In the genomic region with DNA sequence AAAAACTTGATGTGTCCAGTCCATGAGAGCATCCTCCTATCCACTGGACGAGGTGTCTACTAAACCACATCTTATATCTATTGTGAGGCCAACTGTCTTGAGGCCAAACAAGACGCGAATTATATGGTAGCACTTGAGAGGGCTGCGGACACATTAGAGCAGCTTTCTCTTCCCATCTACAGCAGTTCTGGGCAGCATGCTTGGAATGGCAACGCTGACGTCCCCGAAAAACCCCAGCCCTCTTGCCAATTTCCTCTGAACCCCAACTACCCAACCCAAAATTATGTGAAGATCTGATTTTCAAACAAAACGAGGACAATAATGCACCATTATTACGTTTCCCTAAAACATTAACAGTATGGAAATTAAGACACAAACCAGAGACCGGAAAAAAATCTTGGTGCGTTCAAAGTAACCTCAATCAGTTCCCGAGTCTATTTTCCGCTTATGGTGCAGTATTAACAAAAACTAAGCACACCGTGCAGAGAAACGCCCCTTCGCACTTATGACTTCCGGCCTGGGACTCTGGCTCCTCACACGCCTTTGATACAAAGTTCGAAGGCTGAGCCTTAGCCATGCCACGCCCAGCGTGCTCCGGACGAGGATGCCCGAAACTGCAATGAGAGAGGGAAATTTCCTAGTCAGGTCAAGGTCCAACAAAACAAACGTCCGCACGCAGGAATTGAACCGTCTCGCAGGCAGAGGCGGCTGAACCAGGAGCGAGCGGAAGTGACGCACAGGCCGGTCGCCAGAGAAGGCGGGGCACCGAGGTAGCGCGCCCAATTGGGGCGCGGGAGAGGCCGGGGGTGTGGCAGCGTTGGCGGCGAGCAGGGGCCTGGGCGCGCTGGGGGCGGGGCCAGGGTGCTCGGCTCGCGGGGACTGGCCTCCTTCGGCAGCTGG, we compare ENCODE assay signal across 8 cellular contexts. TPM values are rescaled to one million over a fixed set of nuclear protein-coding genes. Genes with fewer than 3 reads are reported as not detected.
DNase-seq lines count a peak whose midpoint lies in the region; FAIRE-seq and TF ChIP-seq lines count a peak whose summit lies in the region.

No MANE protein-coding gene starts in this region.

- H3K27ac Mint-ChIP-seq in activated naive CD4-positive, alpha-beta T cell treated with anti-CD3 and anti-CD28 coated beads for 36 hours, result peak overlapping the region; percentile 98

- H3K9me3 Mint-ChIP-seq in activated naive CD4-positive, alpha-beta T cell treated with anti-CD3 and anti-CD28 coated beads for 36 hours, result no peaks in the 10 kb centered on the region

- H3K4me3 Mint-ChIP-seq in activated naive CD4-positive, alpha-beta T cell treated with anti-CD3 and anti-CD28 coated beads for 36 hours, result peak overlapping the region; percentile 90

- H3K4me1 ChIP-seq in SJSA1 (replicated peaks) (peaks cover 12% of the 10 kb centered on the region), neuron (ENCODE audit: insufficient read depth, low read length) (peaks cover 21% of the 10 kb centered on the region)

- H2AFZ ChIP-seq in neuron (ENCODE audit: low read depth, low read length), result peak overlapping the region; percentile 96

- H3K4me1 Mint-ChIP-seq in activated naive CD4-positive, alpha-beta T cell treated with anti-CD3 and anti-CD28 coated beads for 36 hours (ENCODE audit: low read depth), result peaks cover 29% of the 10 kb centered on the region

- peak; percentile 98 for DNase-seq in G401 (ENCODE audit: low spot score)
- DNase-seq in HFF-Myc (ENCODE audit: extremely low read depth, low read depth), result peak; percentile 96
- DNase-seq in MV-4-11 (lab: John Stamatoyannopoulos, UW), result peak; percentile 95
- DNase-seq in SJSA1 (ENCODE audit: low read depth in 1 of 2, low spot score in 2 of 2), result peak; percentile 97
- peak; percentile 97 for DNase-seq in activated naive CD4-positive, alpha-beta T cell treated with anti-CD3 and anti-CD28 coated beads for 36 hours
- peak; percentile 92 to 93 for DNase-seq in frontal cortex (ENCODE audit: low spot score in 2 of 2)
- DNase-seq in stromal cell of bone marrow (ENCODE audit: low read depth), result peak; percentile 95

- H3K27me3 ChIP-seq in SJSA1 (replicated peaks), result no peaks in the 10 kb centered on the region
- H3K27me3 ChIP-seq in neuron (ENCODE audit: insufficient read depth, low read length), result no peaks in the 10 kb centered on the region

- H3K4me3 ChIP-seq in HFF-Myc (replicated peaks; ENCODE audit: low read depth, low read length), result peak overlapping the region; percentile 89
- peak overlapping the region; percentile 84 for H3K4me3 ChIP-seq in SJSA1
- H3K4me3 ChIP-seq in neuron (ENCODE audit: low read length), result peak overlapping the region; percentile 82

- no peak for TF ChIP-seq CTCF in HFF-Myc (IDR thresholded peaks at IDR 0.05; ENCODE audit: low read depth, low read length, missing control alignments)

- in situ Hi-C loops in G401 (cut with HindIII; ENCODE audit: low sequenced_read_pairs), result no loop called here

- intact Hi-C loops in activated naive CD4-positive, alpha-beta T cell treated with anti-CD3 and anti-CD28 coated beads for 36 hours (cut with micrococcal nuclease), result loop anchor here (1.0 to 10.0 kb wide), 14 partner anchors 17 to 534 kb away; a partner anchor contains a TSS

- peaks cover 3% of the 10 kb centered on the region for H3K27me3 Mint-ChIP-seq in activated naive CD4-positive, alpha-beta T cell treated with anti-CD3 and anti-CD28 coated beads for 36 hours (ENCODE audit: low read depth)

- FAIRE-seq in frontal cortex (lab: Jason Lieb, UNC), result no peak

- H3K36me3 Mint-ChIP-seq in activated naive CD4-positive, alpha-beta T cell treated with anti-CD3 and anti-CD28 coated beads for 36 hours (ENCODE audit: low read depth), result no peaks in the 10 kb centered on the region

- H3K9me3 ChIP-seq in SJSA1 (replicated peaks), result no peaks in the 10 kb centered on the region
- H3K9me3 ChIP-seq in neuron (ENCODE audit: low read length), result no peaks in the 10 kb centered on the region

- H3K36me3 ChIP-seq in SJSA1, result peaks cover 6% of the 10 kb centered on the region
- H3K36me3 ChIP-seq in neuron (ENCODE audit: insufficient read depth, low read length), result no peaks in the 10 kb centered on the region

- CTCF ChIA-PET in activated naive CD4-positive, alpha-beta T cell treated with anti-CD3 and anti-CD28 coated beads for 36 hours (lab: Charles Lee), result interaction anchor here (0.8 to 8.2 kb wide), 3 partner anchors 10 to 130 kb away, joined by 3 to 115 read pairs (median 7); a partner anchor contains a TSS

- peak overlapping the region; percentile 64 for H3K27ac ChIP-seq in SJSA1

RNA-seq across cellular contexts. Expression of a gene that starts 0.5 kb away (rescaled TPM):
- total RNA-seq in G401 (2014; rRNA removed; shearing (Covaris generic)), result 25.0 and 34.6 TPM in 2 replicates
- total RNA-seq in SJSA1 (2014; rRNA removed; shearing (Covaris generic)), result 35.3 and 38.9 TPM in 2 replicates
- 10 to 100 TPM; 14.7 to 15.2 TPM for total RNA-seq in activated naive CD4-positive, alpha-beta T cell treated with anti-CD3 and anti-CD28 coated beads for 36 hours
- total RNA-seq in frontal cortex, result 119 TPM

RNA-seq across cellular contexts. Expression of a gene that starts 54.6 kb away (rescaled TPM):
- 0.62 and 7.0 TPM in 2 replicates for total RNA-seq in G401 (2014; rRNA removed; shearing (Covaris generic))
- 22.3 and 39.4 TPM in 2 replicates for total RNA-seq in SJSA1 (2014; rRNA removed; shearing (Covaris generic))
- 10 to 100 TPM; 60.4 to 65.4 TPM for total RNA-seq in activated naive CD4-positive, alpha-beta T cell treated with anti-CD3 and anti-CD28 coated beads for 36 hours
- total RNA-seq in frontal cortex, result 7.3 TPM

Comparison
In these comparisons a context has a peak if more than half of its experiments do, and no peak if none do; other contexts are left out.
1. Peak in every context shown above with its lines: DNase-seq, H3K4me3 ChIP-seq and H3K27ac ChIP-seq.